16 cellular contexts compared by ENCODE assay signal in the genomic region with DNA sequence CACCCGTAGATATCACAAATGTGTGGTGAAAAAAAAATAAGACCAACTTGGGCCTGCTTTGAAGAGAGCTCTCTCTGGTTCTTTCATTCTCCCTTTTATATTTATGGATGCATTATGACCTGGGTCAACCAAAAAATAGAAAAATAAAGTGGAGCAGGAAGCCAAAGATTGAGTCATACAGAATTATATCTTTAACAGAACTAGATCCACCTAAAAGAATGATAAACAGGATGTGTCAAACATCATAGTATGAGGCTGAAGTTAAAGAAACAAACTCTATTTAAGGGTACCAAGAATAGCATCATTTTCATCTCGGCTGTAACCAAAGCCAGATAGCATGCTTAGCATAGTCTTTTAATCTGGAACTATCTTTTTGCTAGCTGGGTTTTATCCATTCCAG. TPM values are rescaled to one million over a fixed set of nuclear protein-coding genes. Genes with fewer than 3 reads are reported as not detected.
DNase-seq lines count a peak whose midpoint lies in the region; ATAC-seq and TF ChIP-seq lines count a peak whose summit lies in the region.
"Had no signal": no experiment of that assay in that cellular context is flagged by ENCODE, and none has a peak within 500 bp of the region (broad histone marks: within the 10 kb centered on the region; RNA-seq: fewer than 3 reads in every experiment).

No MANE protein-coding gene starts in this region.

- H4K20me1 ChIP-seq in BLaER1 treated with 17β-estradiol and CSF1 and Interleukin-3, amounts not matched to agents 10 nM and 100 nM, result no peaks in the 10 kb centered on the region

- H3K4me3 ChIP-seq in BLaER1 treated with 17β-estradiol and CSF1 and Interleukin-3, amounts not matched to agents 10 nM and 100 nM, result no peak overlapping the region
- H3K4me3 ChIP-seq in fibroblast of mammary gland (ENCODE audit: control insufficient read depth, low read depth, low read length), result no peak overlapping the region
- H3K4me3 ChIP-seq: esophagus muscularis mucosa had no signal

- ATAC-seq in GM19397 (IDR thresholded peaks at IDR 0.05; ENCODE audit: unreplicated experiment), result no peak
- ATAC-seq: activated CD4-positive, alpha-beta T cell treated with anti-CD3 and anti-CD28 coated beads for 36 hours; Panc1; stimulated activated naive CD8-positive, alpha-beta T cell treated with anti-CD3 and anti-CD28 coated beads, Interleukin-15, amount 100 ng/mL, for 72 hours had no signal

- no peak overlapping the region for H3K9ac ChIP-seq in BLaER1 treated with 17β-estradiol and CSF1 and Interleukin-3, amounts not matched to agents 10 nM and 100 nM

- peaks cover 43% of the 10 kb centered on the region for H3K4me1 Mint-ChIP-seq in activated T-helper 2 cell treated with anti-CD3 and anti-CD28 coated beads, Interferon-gamma antibody, Interleukin-2, Interleukin-4, amounts not matched to agents 10 μg/mL and 5 μg/mL and 100 μg/mL, durations not matched to agents 14 hours and 24 hours and 36 hours (ENCODE audit: low read depth)

- no peaks in the 10 kb centered on the region for H3K36me3 ChIP-seq in BLaER1 treated with 17β-estradiol and CSF1 and Interleukin-3, amounts not matched to agents 10 nM and 100 nM
- H3K36me3 ChIP-seq: esophagus muscularis mucosa, neutrophil had no signal

- no peak overlapping the region for H3K27ac ChIP-seq in BLaER1 treated with 17β-estradiol and CSF1 and Interleukin-3, amounts not matched to agents 10 nM and 100 nM
- H3K27ac ChIP-seq: esophagus muscularis mucosa, neutrophil had no signal

- H3K9me3 Mint-ChIP-seq in activated T-helper 2 cell treated with anti-CD3 and anti-CD28 coated beads, Interferon-gamma antibody, Interleukin-2, Interleukin-4, amounts not matched to agents 10 μg/mL and 5 μg/mL and 100 μg/mL, durations not matched to agents 14 hours and 24 hours and 36 hours, result no peaks in the 10 kb centered on the region
- H3K9me3 Mint-ChIP-seq: H9; stimulated activated naive CD8-positive, alpha-beta T cell treated with anti-CD3 and anti-CD28 coated beads, Interleukin-15, amount 100 ng/mL, for 72 hours had no signal

- peak overlapping the region in 10 of 11 experiments; percentile 1 to 63 (median 29); a peak in 14 of 22 replicates for H3K4me2 ChIP-seq in BLaER1 treated with 17β-estradiol and CSF1 and Interleukin-3, amounts not matched to agents 10 nM and 100 nM

- H3K4me1 ChIP-seq in BLaER1 treated with 17β-estradiol and CSF1 and Interleukin-3, amounts not matched to agents 10 nM and 100 nM, result peaks cover 7 to 40% (median 30%) of the 10 kb centered on the region in 10 experiments; a peak in 19 of 20 replicates

- intact Hi-C loops in activated T-helper 2 cell treated with anti-CD3 and anti-CD28 coated beads, Interferon-gamma antibody, Interleukin-2, Interleukin-4, amounts not matched to agents 10 μg/mL and 5 μg/mL and 100 μg/mL, durations not matched to agents 14 hours and 24 hours and 36 hours (cut with micrococcal nuclease), result no loop called here

- H3K4me3 Mint-ChIP-seq in activated T-helper 2 cell treated with anti-CD3 and anti-CD28 coated beads, Interferon-gamma antibody, Interleukin-2, Interleukin-4, amounts not matched to agents 10 μg/mL and 5 μg/mL and 100 μg/mL, durations not matched to agents 14 hours and 24 hours and 36 hours (ENCODE audit: low read depth), result no peak overlapping the region
- H3K4me3 Mint-ChIP-seq: activated CD4-positive, alpha-beta T cell treated with anti-CD3 and anti-CD28 coated beads for 36 hours; H9; stimulated activated naive CD8-positive, alpha-beta T cell treated with anti-CD3 and anti-CD28 coated beads, Interleukin-15, amount 100 ng/mL, for 72 hours had no signal

- peaks cover 7 to 38% (median 23%) of the 10 kb centered on the region in 11 experiments; a peak in 21 of 22 replicates for H3K9me3 ChIP-seq in BLaER1 treated with 17β-estradiol and CSF1 and Interleukin-3, amounts not matched to agents 10 nM and 100 nM (replicated peaks in 1 of 11)
- H3K9me3 ChIP-seq: esophagus muscularis mucosa had no signal

- H3K27me3 ChIP-seq in BLaER1 treated with 17β-estradiol and CSF1 and Interleukin-3, amounts not matched to agents 10 nM and 100 nM, result peaks cover 0 to 20% (median 0%) of the 10 kb centered on the region in 11 experiments; a peak in 2 of 22 replicates
- H3K27me3 ChIP-seq: esophagus muscularis mucosa had no signal

- peak; percentile 44 for DNase-seq in GM04504 (ENCODE audit: low read depth)
- DNase-seq in activated T-helper 2 cell treated with anti-CD3 and anti-CD28 coated beads, Interferon-gamma antibody, Interleukin-2, Interleukin-4, amounts not matched to agents 10 μg/mL and 5 μg/mL and 100 μg/mL, durations not matched to agents 14 hours and 24 hours and 36 hours (ENCODE audit: low spot score), result no peak
- peak; percentile 52 for DNase-seq in fibroblast of mammary gland (ENCODE audit: low read depth)
- DNase-seq in mucosa of gallbladder (ENCODE audit: low spot score), result no peak
- no peak for DNase-seq in 8988T
- DNase-seq in GM10266 (ENCODE audit: extremely low spot score), result no peak
- DNase-seq: activated CD4-positive, alpha-beta T cell treated with anti-CD3 and anti-CD28 coated beads for 36 hours; activated gamma-delta T cell; H9; NCI-H69; stimulated activated naive CD8-positive, alpha-beta T cell treated with anti-CD3 and anti-CD28 coated beads, Interleukin-15, amount 100 ng/mL, for 72 hours had no signal

- TF ChIP-seq CTCF in fibroblast of mammary gland (conservative IDR thresholded peaks at IDR 0.05; ENCODE audit: control insufficient read depth, insufficient read depth, low read depth, low read length) (no peak), GM10266 (IDR thresholded peaks at IDR 0.05; ENCODE audit: control insufficient read depth, insufficient read depth, low read depth, missing control alignments) (no peak)

- H3K36me3 Mint-ChIP-seq in activated T-helper 2 cell treated with anti-CD3 and anti-CD28 coated beads, Interferon-gamma antibody, Interleukin-2, Interleukin-4, amounts not matched to agents 10 μg/mL and 5 μg/mL and 100 μg/mL, durations not matched to agents 14 hours and 24 hours and 36 hours (ENCODE audit: low read depth), result no peaks in the 10 kb centered on the region

- peaks cover 3% of the 10 kb centered on the region for H3K27me3 Mint-ChIP-seq in activated T-helper 2 cell treated with anti-CD3 and anti-CD28 coated beads, Interferon-gamma antibody, Interleukin-2, Interleukin-4, amounts not matched to agents 10 μg/mL and 5 μg/mL and 100 μg/mL, durations not matched to agents 14 hours and 24 hours and 36 hours (ENCODE audit: low read depth)
- H3K27me3 Mint-ChIP-seq: activated CD4-positive, alpha-beta T cell treated with anti-CD3 and anti-CD28 coated beads for 36 hours; stimulated activated naive CD8-positive, alpha-beta T cell treated with anti-CD3 and anti-CD28 coated beads, Interleukin-15, amount 100 ng/mL, for 72 hours had no signal

- H3K27ac Mint-ChIP-seq in activated T-helper 2 cell treated with anti-CD3 and anti-CD28 coated beads, Interferon-gamma antibody, Interleukin-2, Interleukin-4, amounts not matched to agents 10 μg/mL and 5 μg/mL and 100 μg/mL, durations not matched to agents 14 hours and 24 hours and 36 hours, result peak overlapping the region; percentile 43
- H3K27ac Mint-ChIP-seq: activated CD4-positive, alpha-beta T cell treated with anti-CD3 and anti-CD28 coated beads for 36 hours had no signal

RNA-seq across cellular contexts. Expression of a gene that starts 28.8 kb away (rescaled TPM):
- total RNA-seq in activated T-helper 2 cell treated with anti-CD3 and anti-CD28 coated beads, Interferon-gamma antibody, Interleukin-2, Interleukin-4, amounts not matched to agents 10 μg/mL and 5 μg/mL and 100 μg/mL, durations not matched to agents 14 hours and 24 hours and 36 hours, result 34.5 and 37.6 TPM in 2 replicates
- 23.3 TPM for total RNA-seq in mucosa of gallbladder

Comparison
In these comparisons a context has a peak if more than half of its experiments do, and no peak if none do; other contexts are left out.
1. DNase-seq: peak in GM04504 (single experiment) and fibroblast of mammary gland (single experiment); none in activated T-helper 2 cell treated with anti-CD3 and anti-CD28 coated beads, Interferon-gamma antibody, Interleukin-2, Interleukin-4, amounts not matched to agents 10 μg/mL and 5 μg/mL and 100 μg/mL, durations not matched to agents 14 hours and 24 hours and 36 hours (single experiment), mucosa of gallbladder (single experiment), 8988T (single experiment) and GM10266 (single experiment).